Comparison of ENCODE assay signal across 11 cellular contexts in genomic region chr10:95247200-95247880, GRCh38. TPM values are rescaled to one million over a fixed set of nuclear protein-coding genes. Genes with fewer than 3 reads are reported as not detected.
A peak's percentile ranks its signal among the peaks of the same experiment; 100 is the strongest.
DNase-seq lines count a peak whose midpoint lies in the region; ATAC-seq and TF ChIP-seq lines count a peak whose summit lies in the region.
"Had no signal": no experiment of that assay in that cellular context is flagged by ENCODE, and none has a peak within 500 bp of the region (broad histone marks: within the 10 kb centered on the region; RNA-seq: fewer than 3 reads in every experiment).

No MANE protein-coding gene starts in this region.

- H2AFZ ChIP-seq in GM23248, result peak overlapping the region; percentile 44; the same call in 1 of the 2 replicates

- no peaks in the 10 kb centered on the region for H3K9me2 ChIP-seq in GM23248 (ENCODE audit: insufficient read depth)

- H3K4me1 Mint-ChIP-seq in WTC11, result peaks cover 52% of the 10 kb centered on the region

- H3K4me3 Mint-ChIP-seq in WTC11, result no peak overlapping the region
- H3K4me3 Mint-ChIP-seq: stimulated activated effector memory CD8-positive, alpha-beta T cell treated with anti-CD3 and anti-CD28 coated beads, Interleukin-12 subunit alpha, Interleukin-12 subunit beta, amount 100 ng/mL, for 72 hours had no signal

- H3K27me3 Mint-ChIP-seq in WTC11 (ENCODE audit: low read depth), result no peaks in the 10 kb centered on the region

- H3K36me3 Mint-ChIP-seq in WTC11, result peaks cover 38% of the 10 kb centered on the region
- H3K36me3 Mint-ChIP-seq: stimulated activated effector memory CD8-positive, alpha-beta T cell treated with anti-CD3 and anti-CD28 coated beads, Interleukin-12 subunit alpha, Interleukin-12 subunit beta, amount 100 ng/mL, for 72 hours had no signal

- H4K20me1 ChIP-seq in GM23248 (ENCODE audit: insufficient read depth), result no peaks in the 10 kb centered on the region

- 10 to 13% methylated on average over 6 of the region's 6 CpGs for WGBS in GM23248 (ENCODE audit: low coverage in 1 of 2, low lambda C conversion rate in 2 of 2, missing lambda C conversion rate in 2 of 2), 2 experiments
- 33% methylated on average over 6 of the region's 6 CpGs for WGBS in right cardiac atrium
- 61 to 80% (median 72%) methylated on average over 6 of the region's 6 CpGs for WGBS in spleen, 5 donors

- no peaks in the 10 kb centered on the region for H3K9me3 Mint-ChIP-seq in WTC11
- H3K9me3 Mint-ChIP-seq: stimulated activated effector memory CD8-positive, alpha-beta T cell treated with anti-CD3 and anti-CD28 coated beads, Interleukin-12 subunit alpha, Interleukin-12 subunit beta, amount 100 ng/mL, for 72 hours had no signal

- peaks cover 26% of the 10 kb centered on the region for H3F3A ChIP-seq in GM23248 (ENCODE audit: insufficient read depth)

- POLR2A ChIA-PET in WTC11 (lab: Charles Lee), result interaction anchor here (0.8 to 1.8 kb wide), 2 partner anchors 41 to 116 kb away, joined by 3 to 4 read pairs; no protein-coding TSS in a partner anchor

- no peak for TF ChIP-seq POLR2A in spleen (IDR thresholded peaks at IDR 0.05)

- H3K79me2 ChIP-seq in GM23248 (ENCODE audit: insufficient read depth), result peaks cover 24% of the 10 kb centered on the region

- H3K4me3 ChIP-seq in GM23248 (peak overlapping the region; percentile 14; the same call in 1 of the 2 replicates), right cardiac atrium (ENCODE audit: low read length) (no peak overlapping the region), spleen (no peak overlapping the region)

- H3K36me3 ChIP-seq in GM23248 (ENCODE audit: low read depth) (no peaks in the 10 kb centered on the region; the same call in 1 of the 2 replicates), spleen (peaks cover 0 to 89% (median 43%) of the 10 kb centered on the region in 6 donors)

- CTCF ChIA-PET in WTC11 (lab: Charles Lee), result interaction anchor here (0.6 to 3.2 kb wide), 47 partner anchors 7 to 975 kb away, joined by 3 to 60 read pairs (median 4); partner anchors contain the start of gene PDLIM1

- H3K27ac ChIP-seq in GM23248 (peak overlapping the region; percentile 65), right cardiac atrium (ENCODE audit: low read length) (peak overlapping the region; percentile 66), spleen (peak overlapping the region in 6 of 8 donors; percentile 37 to 77 (median 50))

- ATAC-seq in WTC11, result no peak
- ATAC-seq in right cardiac atrium, result no peak
- ATAC-seq in GM21825 (IDR thresholded peaks at IDR 0.05; ENCODE audit: unreplicated experiment), result no peak
- ATAC-seq in GM21529 (IDR thresholded peaks at IDR 0.05; ENCODE audit: unreplicated experiment), result no peak

- H3K9me3 ChIP-seq in GM23248 (ENCODE audit: low read depth) (no peaks in the 10 kb centered on the region), right cardiac atrium (ENCODE audit: control insufficient read depth, low read length) (no peaks in the 10 kb centered on the region), spleen (no peaks in the 10 kb centered on the region)

- peak overlapping the region; percentile 60 for H3K4me2 ChIP-seq in GM23248 (ENCODE audit: unreplicated experiment)

- H3K9ac ChIP-seq in GM23248, result peak overlapping the region; percentile 55

- intact Hi-C loops in right cardiac atrium (cut with DNase I), result loop anchor here (2.0 to 10.0 kb wide), 6 partner anchors 40 to 120 kb away; partner anchors contain the start of gene PDLIM1 (in 1 of the 4)
- intact Hi-C loops in spleen (cut with DNase I; ENCODE audit: low total_unique reads), result loop anchor here (5.0 kb wide), 1 partner anchor 40 kb away; no protein-coding TSS in a partner anchor

- in situ Hi-C loops in GM23248 (cut with MboI), result loop anchor here (5.0 kb wide), 1 partner anchor 115 kb away; no protein-coding TSS in a partner anchor

- DNase-seq in GM23248 (peak; percentile 86), WTC11 (ENCODE audit: low spot score) (no peak), right cardiac atrium (no peak), spleen (no peak), Ammon's horn (ENCODE audit: low spot score) (no peak)
- DNase-seq in activated effector memory CD4-positive, alpha-beta T cell treated with anti-CD3 and anti-CD28 coated beads, Interleukin-2, amount 50 U/mL, for 16 hours, result no peak

- H3K27me3 ChIP-seq in GM23248 (replicated peaks; ENCODE audit: insufficient read depth) (no peaks in the 10 kb centered on the region), right cardiac atrium (ENCODE audit: control insufficient read depth, insufficient read depth) (no peaks in the 10 kb centered on the region), spleen (replicated peaks in 1 of 7) (no peaks in the 10 kb centered on the region)

- peak overlapping the region; percentile 74 for H3K27ac Mint-ChIP-seq in WTC11
- H3K27ac Mint-ChIP-seq: stimulated activated effector memory CD8-positive, alpha-beta T cell treated with anti-CD3 and anti-CD28 coated beads, Interleukin-12 subunit alpha, Interleukin-12 subunit beta, amount 100 ng/mL, for 72 hours had no signal

- TF ChIP-seq CTCF in WTC11 (IDR thresholded peaks at IDR 0.05), result no peak
- TF ChIP-seq CTCF in spleen (IDR thresholded peaks at IDR 0.05 in 8 of 11, conservative IDR thresholded peaks at IDR 0.05 in 3 of 11), result no peak

- peaks cover 19% of the 10 kb centered on the region for H3K4me1 ChIP-seq in GM23248 (ENCODE audit: insufficient read depth)
- peaks cover 20% of the 10 kb centered on the region for H3K4me1 ChIP-seq in right cardiac atrium (ENCODE audit: control insufficient read depth, insufficient read depth, low read length)
- peaks cover 6 to 49% (median 28%) of the 10 kb centered on the region in 6 donors for H3K4me1 ChIP-seq in spleen

TF ChIP-seq in WTC11, 78 proteins besides CTCF, POLR2A, EP300 and RAD21 (continues in another document):
- TF ChIP-seq ESRRA (CRISPR knock-in tag; IDR thresholded peaks at IDR 0.05; ENCODE audit: borderline replicate concordance) (no peak), PRDM15 (CRISPR knock-in tag; IDR thresholded peaks at IDR 0.05) (no peak), GRHL2 (CRISPR knock-in tag; IDR thresholded peaks at IDR 0.05; ENCODE audit: insufficient replicate concordance, severe bottlenecking) (no peak), USF2 (CRISPR knock-in tag; IDR thresholded peaks at IDR 0.05) (no peak), ZNF423 (CRISPR knock-in tag; IDR thresholded peaks at IDR 0.05) (no peak), ZNF416 (CRISPR knock-in tag; IDR thresholded peaks at IDR 0.05) (no peak)

RNA-seq across cellular contexts. Expression of gene PDLIM1, which starts 43.5 kb away (rescaled TPM):
- 16.3 and 32.0 TPM in 2 replicates for total RNA-seq in GM23248 (2014; rRNA removed; shearing (Covaris generic))
- 143 and 147 TPM in 2 replicates for polyA plus RNA-seq in GM23248 (2016; fragmentation: Nextera tagmentation; extraction: Ambion mirVana)
- 223 to 226 TPM (median 226 TPM) in 3 replicates for total RNA-seq in WTC11 (2021)
- total RNA-seq in right cardiac atrium, result 100 to 1,000 TPM; 159 to 227 (median 169) TPM
- 211 TPM for polyA plus RNA-seq in right cardiac atrium
- 100 to 1,000 TPM; 101 to 225 (median 176) TPM for total RNA-seq in spleen
- polyA plus RNA-seq in spleen, result 100 to 1,000 TPM; 159 to 184 (median 160) TPM

RNA-seq across cellular contexts. Expression of gene ACSM6, which starts 53.3 kb away (rescaled TPM):
- not detected in 2 replicates for total RNA-seq in GM23248 (2014; rRNA removed; shearing (Covaris generic))
- polyA plus RNA-seq in GM23248 (2016; fragmentation: Nextera tagmentation; extraction: Ambion mirVana) (0.08 TPM in 1 of 2 replicates, not detected in the other), right cardiac atrium (not detected), spleen (not detected)
- total RNA-seq in WTC11 (2021) (0.11 to 0.14 TPM in 2 of 3 replicates, not detected in the other), right cardiac atrium (not detected), spleen (not detected)
- total RNA-seq: frontal cortex, pulmonary artery endothelial cell had no signal
